ENCODE assay signal across 28 cellular contexts in the genomic region with DNA sequence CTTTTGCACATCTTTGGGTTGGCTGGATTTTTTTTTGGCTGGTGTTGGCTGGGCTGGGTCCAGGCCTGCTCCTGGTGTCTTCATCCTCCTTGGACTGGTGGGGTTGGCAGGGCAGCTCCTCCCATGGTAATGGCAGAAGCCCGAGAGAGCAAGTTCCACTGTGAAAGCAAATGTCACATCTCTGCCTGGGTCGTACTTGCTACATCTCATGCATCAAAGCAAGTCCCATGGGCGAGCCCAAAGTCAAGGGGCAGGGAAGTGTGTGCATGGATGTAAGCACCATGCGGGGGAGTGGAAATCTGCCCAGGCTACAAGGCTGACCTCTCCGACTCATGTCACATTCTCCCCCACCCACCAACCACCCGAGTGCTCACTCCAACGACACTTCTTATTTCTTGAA. TPM values are rescaled to one million over a fixed set of nuclear protein-coding genes. Genes with fewer than 3 reads are reported as not detected.
"Had no signal": no experiment of that assay in that cellular context is flagged by ENCODE, and none has a peak within 500 bp of the region (broad histone marks: within the 10 kb centered on the region; RNA-seq: fewer than 3 reads in every experiment).

No MANE protein-coding gene starts in this region.

- H3K27ac ChIP-seq: colonic mucosa, epithelial cell of prostate, esophagus squamous epithelium, gastrocnemius medialis, heart right ventricle, left lung, lower lobe of right lung had no signal

- H3K27me3 ChIP-seq: colonic mucosa had no signal

- H3K4me3 ChIP-seq: colonic mucosa, esophagus squamous epithelium, gastrocnemius medialis, heart right ventricle, left lung, lower lobe of right lung had no signal

- ATAC-seq: effector memory CD8-positive, alpha-beta T cell; esophagus mucosa; gastrocnemius medialis; heart right ventricle; left cardiac atrium; left lung; left ventricle myocardium superior; lower lobe of right lung had no signal

- H3K9me3 ChIP-seq: colonic mucosa, esophagus squamous epithelium, gastrocnemius medialis, heart right ventricle, left lung, lower lobe of right lung had no signal

- DNase-seq: colonic mucosa; cortex of kidney; effector CD8-positive, alpha-beta T cell; effector memory CD8-positive, alpha-beta T cell; endodermal cell; erythroblast; esophagus squamous epithelium; gastrocnemius medialis; glutamatergic neuron; head of caudate nucleus; heart right ventricle; hypothalamus; immature natural killer cell; left cardiac atrium; left lung; left ventricle myocardium superior; lower lobe of right lung; mesenchymal stem cell; midbrain had no signal

- H3K36me3 ChIP-seq: colonic mucosa, esophagus squamous epithelium, gastrocnemius medialis, heart right ventricle, left lung, lower lobe of right lung had no signal

- H3K4me1 ChIP-seq: colonic mucosa, esophagus squamous epithelium, gastrocnemius medialis, heart right ventricle, left lung, lower lobe of right lung had no signal

RNA-seq across cellular contexts. Expression of gene NKX2-5, which starts 26.7 kb away (rescaled TPM):
- total RNA-seq: colonic mucosa, esophagus mucosa, esophagus squamous epithelium, gastrocnemius medialis, glomerular endothelial cell, kidney epithelial cell, left lung, lower leg skin, lower lobe of right lung, lung microvascular endothelial cell, mononuclear cell, mucosa of gallbladder had no signal
- polyA plus RNA-seq: immature natural killer cell, keratinocyte had no signal
